1 cellular context compared by ENCODE assay signal in genomic region chr2:241093133-241093761, GRCh38.
A peak's percentile ranks its signal among the peaks of the same experiment; 100 is the strongest.
TF ChIP-seq lines count a peak whose summit lies in the region.
"Not testable (repeated sequence)": the region's sequence is repeated elsewhere in the genome, so short reads cannot be mapped to it uniquely, and the experiment has no call there.

No MANE protein-coding gene starts in this region.

TF ChIP-seq in HepG2, 621 proteins besides CTCF, POLR2A, EP300 and RAD21 (continued from another document and continues in another):
- TF ChIP-seq KDM6A (CRISPR knock-in tag; IDR thresholded peaks at IDR 0.05; ENCODE audit: low read depth) (peak; percentile 86), ARHGAP35 (CRISPR knock-in tag; IDR thresholded peaks at IDR 0.05; ENCODE audit: borderline replicate concordance) (peak; percentile 77; the same call in 1 of the 2 replicates), ZNF331 (CRISPR knock-in tag; IDR thresholded peaks at IDR 0.05) (peak; percentile 64; the same call in 1 of the 2 replicates), MIER2 (CRISPR knock-in tag; IDR thresholded peaks at IDR 0.05) (0 out of 2 replicates have a peak, but pooled peaks have one; percentile 26), ZBTB7B (CRISPR knock-in tag; IDR thresholded peaks at IDR 0.05) (peak; percentile 90), SAP130 (CRISPR knock-in tag; IDR thresholded peaks at IDR 0.05; ENCODE audit: low read depth) (peak; percentile 81), PRMT3 (CRISPR knock-in tag; IDR thresholded peaks at IDR 0.05; ENCODE audit: borderline replicate concordance, low read depth) (peak; percentile 69; the same call in 1 of the 2 replicates), ARNT2 (CRISPR knock-in tag; IDR thresholded peaks at IDR 0.05; ENCODE audit: low read depth) (peak; percentile 82), CBX5 (CRISPR knock-in tag; IDR thresholded peaks at IDR 0.05; ENCODE audit: borderline replicate concordance) (peak; percentile 49; the same call in 1 of the 2 replicates), ZNF761 (CRISPR knock-in tag; conservative IDR thresholded peaks at IDR 0.05) (peak; percentile 64; the same call in 1 of the 2 replicates), SOX5 (CRISPR knock-in tag; IDR thresholded peaks at IDR 0.05; ENCODE audit: borderline replicate concordance) (peak; percentile 72), ZFP36 (IDR thresholded peaks at IDR 0.05; ENCODE audit: borderline replicate concordance, low read depth, low read length, partially characterized antibody) (peak; percentile 77), CREM (IDR thresholded peaks at IDR 0.05) (peak; percentile 85), MAZ (CRISPR knock-in tag; IDR thresholded peaks at IDR 0.05; ENCODE audit: low read depth) (peak; percentile 60; the same call in 1 of the 2 replicates), PRDM10 (CRISPR knock-in tag; IDR thresholded peaks at IDR 0.05; ENCODE audit: low read depth) (peak; percentile 41; the same call in 1 of the 2 replicates), ZNF124 (CRISPR knock-in tag; IDR thresholded peaks at IDR 0.05) (peak; percentile 78; the same call in 1 of the 2 replicates), HNF4A (CRISPR knock-in tag; IDR thresholded peaks at IDR 0.05) (peak; percentile 81), FOXP1 (CRISPR knock-in tag; IDR thresholded peaks at IDR 0.05) (peak; percentile 75; the same call in 1 of the 2 replicates), ZKSCAN8 (CRISPR knock-in tag; IDR thresholded peaks at IDR 0.05; ENCODE audit: borderline replicate concordance) (0 out of 2 replicates have a peak, but pooled peaks have one; percentile 67), FOXK2 (IDR thresholded peaks at IDR 0.05) (peak; percentile 30; the same call in 1 of the 2 replicates), ZNF121 (CRISPR knock-in tag; IDR thresholded peaks at IDR 0.05) (0 out of 2 replicates have a peak, but pooled peaks have one; percentile 21), ZNF629 (CRISPR knock-in tag; conservative IDR thresholded peaks at IDR 0.05) (peak; percentile 40; the same call in 1 of the 2 replicates), SKIL (CRISPR knock-in tag; IDR thresholded peaks at IDR 0.05; ENCODE audit: borderline replicate concordance) (peak; percentile 82), ZNF230 (CRISPR knock-in tag; IDR thresholded peaks at IDR 0.05) (peak; percentile 55; the same call in 1 of the 2 replicates), TFE3 (CRISPR knock-in tag; IDR thresholded peaks at IDR 0.05) (peak; percentile 98), NCOR1 (IDR thresholded peaks at IDR 0.05; ENCODE audit: borderline replicate concordance, low read length) (peak; percentile 31; the same call in 1 of the 2 replicates), ETV5 (CRISPR knock-in tag; IDR thresholded peaks at IDR 0.05; ENCODE audit: borderline replicate concordance) (peak; percentile 78), LCORL (CRISPR knock-in tag; IDR thresholded peaks at IDR 0.05) (peak; percentile 71), NFIC (IDR thresholded peaks at IDR 0.05; ENCODE audit: low read length) (peak; percentile 86), ERF (CRISPR knock-in tag; IDR thresholded peaks at IDR 0.05) (peak; percentile 72)
- TF ChIP-seq, protein P1, sequence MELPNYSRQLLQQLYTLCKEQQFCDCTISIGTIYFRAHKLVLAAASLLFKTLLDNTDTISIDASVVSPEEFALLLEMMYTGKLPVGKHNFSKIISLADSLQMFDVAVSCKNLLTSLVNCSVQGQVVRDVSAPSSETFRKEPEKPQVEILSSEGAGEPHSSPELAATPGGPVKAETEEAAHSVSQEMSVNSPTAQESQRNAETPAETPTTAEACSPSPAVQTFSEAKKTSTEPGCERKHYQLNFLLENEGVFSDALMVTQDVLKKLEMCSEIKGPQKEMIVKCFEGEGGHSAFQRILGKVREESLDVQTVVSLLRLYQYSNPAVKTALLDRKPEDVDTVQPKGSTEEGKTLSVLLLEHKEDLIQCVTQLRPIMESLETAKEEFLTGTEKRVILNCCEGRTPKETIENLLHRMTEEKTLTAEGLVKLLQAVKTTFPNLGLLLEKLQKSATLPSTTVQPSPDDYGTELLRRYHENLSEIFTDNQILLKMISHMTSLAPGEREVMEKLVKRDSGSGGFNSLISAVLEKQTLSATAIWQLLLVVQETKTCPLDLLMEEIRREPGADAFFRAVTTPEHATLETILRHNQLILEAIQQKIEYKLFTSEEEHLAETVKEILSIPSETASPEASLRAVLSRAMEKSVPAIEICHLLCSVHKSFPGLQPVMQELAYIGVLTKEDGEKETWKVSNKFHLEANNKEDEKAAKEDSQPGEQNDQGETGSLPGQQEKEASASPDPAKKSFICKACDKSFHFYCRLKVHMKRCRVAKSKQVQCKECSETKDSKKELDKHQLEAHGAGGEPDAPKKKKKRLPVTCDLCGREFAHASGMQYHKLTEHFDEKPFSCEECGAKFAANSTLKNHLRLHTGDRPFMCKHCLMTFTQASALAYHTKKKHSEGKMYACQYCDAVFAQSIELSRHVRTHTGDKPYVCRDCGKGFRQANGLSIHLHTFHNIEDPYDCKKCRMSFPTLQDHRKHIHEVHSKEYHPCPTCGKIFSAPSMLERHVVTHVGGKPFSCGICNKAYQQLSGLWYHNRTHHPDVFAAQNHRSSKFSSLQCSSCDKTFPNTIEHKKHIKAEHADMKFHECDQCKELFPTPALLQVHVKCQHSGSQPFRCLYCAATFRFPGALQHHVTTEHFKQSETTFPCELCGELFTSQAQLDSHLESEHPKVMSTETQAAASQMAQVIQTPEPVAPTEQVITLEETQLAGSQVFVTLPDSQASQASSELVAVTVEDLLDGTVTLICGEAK (IDR thresholded peaks at IDR 0.05), result not testable (repeated sequence)
- TF ChIP-seq, protein P1 (CRISPR knock-in tag; IDR thresholded peaks at IDR 0.05), result 0 out of 2 replicates have a peak, but pooled peaks have one; percentile 32
- TF ChIP-seq, protein P2, sequence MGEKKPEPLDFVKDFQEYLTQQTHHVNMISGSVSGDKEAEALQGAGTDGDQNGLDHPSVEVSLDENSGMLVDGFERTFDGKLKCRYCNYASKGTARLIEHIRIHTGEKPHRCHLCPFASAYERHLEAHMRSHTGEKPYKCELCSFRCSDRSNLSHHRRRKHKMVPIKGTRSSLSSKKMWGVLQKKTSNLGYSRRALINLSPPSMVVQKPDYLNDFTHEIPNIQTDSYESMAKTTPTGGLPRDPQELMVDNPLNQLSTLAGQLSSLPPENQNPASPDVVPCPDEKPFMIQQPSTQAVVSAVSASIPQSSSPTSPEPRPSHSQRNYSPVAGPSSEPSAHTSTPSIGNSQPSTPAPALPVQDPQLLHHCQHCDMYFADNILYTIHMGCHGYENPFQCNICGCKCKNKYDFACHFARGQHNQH (CRISPR knock-in tag; IDR thresholded peaks at IDR 0.05), result peak; percentile 85
- not testable (repeated sequence) for TF ChIP-seq CREM (CRISPR knock-in tag; IDR thresholded peaks at IDR 0.05); MAZ (IDR thresholded peaks at IDR 0.05; ENCODE audit: borderline replicate concordance, low read depth, low read length); FOXP1 (IDR thresholded peaks at IDR 0.05); LCORL (IDR thresholded peaks at IDR 0.05)
- TF ChIP-seq, protein P3, sequence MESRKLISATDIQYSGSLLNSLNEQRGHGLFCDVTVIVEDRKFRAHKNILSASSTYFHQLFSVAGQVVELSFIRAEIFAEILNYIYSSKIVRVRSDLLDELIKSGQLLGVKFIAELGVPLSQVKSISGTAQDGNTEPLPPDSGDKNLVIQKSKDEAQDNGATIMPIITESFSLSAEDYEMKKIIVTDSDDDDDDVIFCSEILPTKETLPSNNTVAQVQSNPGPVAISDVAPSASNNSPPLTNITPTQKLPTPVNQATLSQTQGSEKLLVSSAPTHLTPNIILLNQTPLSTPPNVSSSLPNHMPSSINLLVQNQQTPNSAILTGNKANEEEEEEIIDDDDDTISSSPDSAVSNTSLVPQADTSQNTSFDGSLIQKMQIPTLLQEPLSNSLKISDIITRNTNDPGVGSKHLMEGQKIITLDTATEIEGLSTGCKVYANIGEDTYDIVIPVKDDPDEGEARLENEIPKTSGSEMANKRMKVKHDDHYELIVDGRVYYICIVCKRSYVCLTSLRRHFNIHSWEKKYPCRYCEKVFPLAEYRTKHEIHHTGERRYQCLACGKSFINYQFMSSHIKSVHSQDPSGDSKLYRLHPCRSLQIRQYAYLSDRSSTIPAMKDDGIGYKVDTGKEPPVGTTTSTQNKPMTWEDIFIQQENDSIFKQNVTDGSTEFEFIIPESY (CRISPR knock-in tag; IDR thresholded peaks at IDR 0.05), result peak; percentile 63; the same call in 1 of the 2 replicates
- TF ChIP-seq, protein P4, sequence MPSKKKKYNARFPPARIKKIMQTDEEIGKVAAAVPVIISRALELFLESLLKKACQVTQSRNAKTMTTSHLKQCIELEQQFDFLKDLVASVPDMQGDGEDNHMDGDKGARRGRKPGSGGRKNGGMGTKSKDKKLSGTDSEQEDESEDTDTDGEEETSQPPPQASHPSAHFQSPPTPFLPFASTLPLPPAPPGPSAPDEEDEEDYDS (CRISPR knock-in tag; IDR thresholded peaks at IDR 0.05), result 0 out of 2 replicates have a peak, but pooled peaks have one; percentile 21
